In the genomic region with DNA sequence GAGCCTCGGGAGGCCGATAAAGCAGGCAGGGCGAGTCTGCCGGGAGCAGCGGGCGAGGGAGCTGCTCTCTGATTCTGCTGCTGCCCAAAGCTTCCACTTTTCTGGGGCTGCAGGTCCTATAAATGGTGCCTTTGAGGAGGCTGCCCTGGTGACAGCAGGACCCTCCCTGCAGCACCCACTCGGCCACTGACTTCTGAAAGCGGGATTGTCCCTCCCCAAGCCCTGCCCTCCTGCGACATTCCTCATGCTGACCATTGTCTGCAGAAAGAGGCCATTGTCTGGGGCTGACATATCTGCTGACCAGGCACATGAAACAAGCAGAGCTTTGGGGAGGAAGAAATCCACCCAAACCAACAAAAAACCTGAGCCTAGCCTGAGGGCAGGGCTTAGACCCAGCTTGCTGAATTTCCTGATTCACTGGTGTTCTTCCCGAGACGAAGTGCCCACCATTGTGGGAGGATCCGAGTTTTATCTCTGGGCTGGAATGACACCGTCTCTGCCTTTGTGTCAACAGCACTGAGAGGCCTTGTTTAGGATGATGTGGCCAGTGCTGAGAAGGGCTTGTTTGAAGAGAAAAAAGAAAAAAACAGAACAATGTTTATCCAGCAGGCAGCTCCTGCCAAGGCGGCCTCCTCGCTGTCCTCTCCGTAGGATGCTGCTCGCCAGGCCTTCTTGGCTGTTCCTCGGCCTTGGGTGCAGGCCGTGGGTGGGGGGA, we compare ENCODE assay signal across 1 cellular context.
TF ChIP-seq lines count a peak whose summit lies in the region.

No MANE protein-coding gene starts in this region.

TF ChIP-seq in HepG2, 621 proteins besides CTCF, POLR2A, EP300 and RAD21 (continued from another document and continues in another):
- TF ChIP-seq ZBTB2 (CRISPR knock-in tag; IDR thresholded peaks at IDR 0.05; ENCODE audit: low read depth) (no peak), PHF5A (CRISPR knock-in tag; IDR thresholded peaks at IDR 0.05; ENCODE audit: low read depth, unreplicated experiment) (peak; percentile 63), THAP11 (CRISPR knock-in tag; IDR thresholded peaks at IDR 0.05) (peak; percentile 46), MIXL1 (CRISPR knock-in tag; IDR thresholded peaks at IDR 0.05) (0 out of 2 replicates have a peak, but pooled peaks have one; percentile 15), ZKSCAN8 (CRISPR knock-in tag; IDR thresholded peaks at IDR 0.05; ENCODE audit: borderline replicate concordance) (peak; percentile 47), CHCHD3 (CRISPR knock-in tag; IDR thresholded peaks at IDR 0.05) (no peak), ZNF792 (CRISPR knock-in tag; IDR thresholded peaks at IDR 0.05) (peak; percentile 69; the same call in 1 of the 2 replicates), NRL (CRISPR knock-in tag; IDR thresholded peaks at IDR 0.05; ENCODE audit: borderline replicate concordance) (peak; percentile 68), NFKB2 (CRISPR knock-in tag; IDR thresholded peaks at IDR 0.05; ENCODE audit: borderline replicate concordance) (0 out of 2 replicates have a peak, but pooled peaks have one; percentile 54), TAF15 (IDR thresholded peaks at IDR 0.05; ENCODE audit: low read depth, low read length, poor library complexity, severe bottlenecking) (no peak), FOXK1 (CRISPR knock-in tag; IDR thresholded peaks at IDR 0.05; ENCODE audit: borderline replicate concordance, low read depth) (peak; percentile 50; the same call in 1 of the 2 replicates), YEATS2 (CRISPR knock-in tag; IDR thresholded peaks at IDR 0.05; ENCODE audit: borderline replicate concordance) (0 out of 2 replicates have a peak, but pooled peaks have one; percentile 15), ZSCAN20 (CRISPR knock-in tag; IDR thresholded peaks at IDR 0.05; ENCODE audit: borderline replicate concordance) (0 out of 2 replicates have a peak, but pooled peaks have one; percentile 33), TOPORS (CRISPR knock-in tag; IDR thresholded peaks at IDR 0.05) (peak; percentile 31; the same call in 1 of the 2 replicates), AKAP8 (CRISPR knock-in tag; IDR thresholded peaks at IDR 0.05) (peak; percentile 77), ZNF777 (CRISPR knock-in tag; IDR thresholded peaks at IDR 0.05) (peak; percentile 29; the same call in 1 of the 2 replicates), ZSCAN30 (CRISPR knock-in tag; IDR thresholded peaks at IDR 0.05) (no peak), ZNF451 (CRISPR knock-in tag; IDR thresholded peaks at IDR 0.05) (0 out of 2 replicates have a peak, but pooled peaks have one; percentile 8), SIX4 (CRISPR knock-in tag; IDR thresholded peaks at IDR 0.05) (peak; percentile 65), RNF2 (conservative IDR thresholded peaks at IDR 0.05; ENCODE audit: low read depth) (no peak), GZF1 (CRISPR knock-in tag; IDR thresholded peaks at IDR 0.05) (no peak), YEATS4 (CRISPR knock-in tag; IDR thresholded peaks at IDR 0.05; ENCODE audit: borderline replicate concordance) (peak; percentile 74), PHF20 (CRISPR knock-in tag; IDR thresholded peaks at IDR 0.05) (no peak), SP4 (CRISPR knock-in tag; IDR thresholded peaks at IDR 0.05) (no peak), ZNF317 (CRISPR knock-in tag; IDR thresholded peaks at IDR 0.05) (0 out of 2 replicates have a peak, but pooled peaks have one; percentile 2), POLR2AphosphoS5 (IDR thresholded peaks at IDR 0.05; ENCODE audit: low read depth, low read length) (0 out of 2 replicates have a peak, but pooled peaks have one; percentile 17), NR2F1 (CRISPR knock-in tag; IDR thresholded peaks at IDR 0.05) (no peak), ZMYM4 (CRISPR knock-in tag; IDR thresholded peaks at IDR 0.05) (peak; percentile 12; the same call in 1 of the 2 replicates), SMAD9 (CRISPR knock-in tag; IDR thresholded peaks at IDR 0.05) (no peak), ZNF629 (CRISPR knock-in tag; conservative IDR thresholded peaks at IDR 0.05) (0 out of 2 replicates have a peak, but pooled peaks have one; percentile 15), MTF1 (CRISPR knock-in tag; IDR thresholded peaks at IDR 0.05) (no peak), ZNF724P (CRISPR knock-in tag; IDR thresholded peaks at IDR 0.05; ENCODE audit: borderline replicate concordance) (0 out of 2 replicates have a peak, but pooled peaks have one; percentile 9), CAMTA2 (CRISPR knock-in tag; IDR thresholded peaks at IDR 0.05; ENCODE audit: borderline replicate concordance) (no peak), DPF2 (CRISPR knock-in tag; IDR thresholded peaks at IDR 0.05; ENCODE audit: borderline replicate concordance, low read depth) (peak; percentile 11; the same call in 1 of the 2 replicates), SP5 (CRISPR knock-in tag; IDR thresholded peaks at IDR 0.05; ENCODE audit: borderline replicate concordance, low read depth) (peak; percentile 83), ZNF598 (CRISPR knock-in tag; IDR thresholded peaks at IDR 0.05; ENCODE audit: borderline replicate concordance) (no peak), FOXJ3 (CRISPR knock-in tag; IDR thresholded peaks at IDR 0.05; ENCODE audit: borderline replicate concordance) (peak; percentile 87; the same call in 1 of the 2 replicates), ZNF703 (CRISPR knock-in tag; IDR thresholded peaks at IDR 0.05; ENCODE audit: borderline replicate concordance) (no peak), BORCS8-MEF2B (CRISPR knock-in tag; IDR thresholded peaks at IDR 0.05) (no peak), ZFP41 (CRISPR knock-in tag; IDR thresholded peaks at IDR 0.05; ENCODE audit: borderline replicate concordance) (peak; percentile 51; the same call in 1 of the 2 replicates)
- TF ChIP-seq, protein P1, sequence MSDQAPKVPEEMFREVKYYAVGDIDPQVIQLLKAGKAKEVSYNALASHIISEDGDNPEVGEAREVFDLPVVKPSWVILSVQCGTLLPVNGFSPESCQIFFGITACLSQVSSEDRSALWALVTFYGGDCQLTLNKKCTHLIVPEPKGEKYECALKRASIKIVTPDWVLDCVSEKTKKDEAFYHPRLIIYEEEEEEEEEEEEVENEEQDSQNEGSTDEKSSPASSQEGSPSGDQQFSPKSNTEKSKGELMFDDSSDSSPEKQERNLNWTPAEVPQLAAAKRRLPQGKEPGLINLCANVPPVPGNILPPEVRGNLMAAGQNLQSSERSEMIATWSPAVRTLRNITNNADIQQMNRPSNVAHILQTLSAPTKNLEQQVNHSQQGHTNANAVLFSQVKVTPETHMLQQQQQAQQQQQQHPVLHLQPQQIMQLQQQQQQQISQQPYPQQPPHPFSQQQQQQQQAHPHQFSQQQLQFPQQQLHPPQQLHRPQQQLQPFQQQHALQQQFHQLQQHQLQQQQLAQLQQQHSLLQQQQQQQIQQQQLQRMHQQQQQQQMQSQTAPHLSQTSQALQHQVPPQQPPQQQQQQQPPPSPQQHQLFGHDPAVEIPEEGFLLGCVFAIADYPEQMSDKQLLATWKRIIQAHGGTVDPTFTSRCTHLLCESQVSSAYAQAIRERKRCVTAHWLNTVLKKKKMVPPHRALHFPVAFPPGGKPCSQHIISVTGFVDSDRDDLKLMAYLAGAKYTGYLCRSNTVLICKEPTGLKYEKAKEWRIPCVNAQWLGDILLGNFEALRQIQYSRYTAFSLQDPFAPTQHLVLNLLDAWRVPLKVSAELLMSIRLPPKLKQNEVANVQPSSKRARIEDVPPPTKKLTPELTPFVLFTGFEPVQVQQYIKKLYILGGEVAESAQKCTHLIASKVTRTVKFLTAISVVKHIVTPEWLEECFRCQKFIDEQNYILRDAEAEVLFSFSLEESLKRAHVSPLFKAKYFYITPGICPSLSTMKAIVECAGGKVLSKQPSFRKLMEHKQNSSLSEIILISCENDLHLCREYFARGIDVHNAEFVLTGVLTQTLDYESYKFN (CRISPR knock-in tag; conservative IDR thresholded peaks at IDR 0.05) = peak; percentile 69
- TF ChIP-seq, protein P2, sequence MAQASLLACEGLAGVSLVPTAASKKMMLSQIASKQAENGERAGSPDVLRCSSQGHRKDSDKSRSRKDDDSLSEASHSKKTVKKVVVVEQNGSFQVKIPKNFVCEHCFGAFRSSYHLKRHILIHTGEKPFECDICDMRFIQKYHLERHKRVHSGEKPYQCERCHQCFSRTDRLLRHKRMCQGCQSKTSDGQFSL (CRISPR knock-in tag; IDR thresholded peaks at IDR 0.05) = no peak
- TF ChIP-seq, protein P3, sequence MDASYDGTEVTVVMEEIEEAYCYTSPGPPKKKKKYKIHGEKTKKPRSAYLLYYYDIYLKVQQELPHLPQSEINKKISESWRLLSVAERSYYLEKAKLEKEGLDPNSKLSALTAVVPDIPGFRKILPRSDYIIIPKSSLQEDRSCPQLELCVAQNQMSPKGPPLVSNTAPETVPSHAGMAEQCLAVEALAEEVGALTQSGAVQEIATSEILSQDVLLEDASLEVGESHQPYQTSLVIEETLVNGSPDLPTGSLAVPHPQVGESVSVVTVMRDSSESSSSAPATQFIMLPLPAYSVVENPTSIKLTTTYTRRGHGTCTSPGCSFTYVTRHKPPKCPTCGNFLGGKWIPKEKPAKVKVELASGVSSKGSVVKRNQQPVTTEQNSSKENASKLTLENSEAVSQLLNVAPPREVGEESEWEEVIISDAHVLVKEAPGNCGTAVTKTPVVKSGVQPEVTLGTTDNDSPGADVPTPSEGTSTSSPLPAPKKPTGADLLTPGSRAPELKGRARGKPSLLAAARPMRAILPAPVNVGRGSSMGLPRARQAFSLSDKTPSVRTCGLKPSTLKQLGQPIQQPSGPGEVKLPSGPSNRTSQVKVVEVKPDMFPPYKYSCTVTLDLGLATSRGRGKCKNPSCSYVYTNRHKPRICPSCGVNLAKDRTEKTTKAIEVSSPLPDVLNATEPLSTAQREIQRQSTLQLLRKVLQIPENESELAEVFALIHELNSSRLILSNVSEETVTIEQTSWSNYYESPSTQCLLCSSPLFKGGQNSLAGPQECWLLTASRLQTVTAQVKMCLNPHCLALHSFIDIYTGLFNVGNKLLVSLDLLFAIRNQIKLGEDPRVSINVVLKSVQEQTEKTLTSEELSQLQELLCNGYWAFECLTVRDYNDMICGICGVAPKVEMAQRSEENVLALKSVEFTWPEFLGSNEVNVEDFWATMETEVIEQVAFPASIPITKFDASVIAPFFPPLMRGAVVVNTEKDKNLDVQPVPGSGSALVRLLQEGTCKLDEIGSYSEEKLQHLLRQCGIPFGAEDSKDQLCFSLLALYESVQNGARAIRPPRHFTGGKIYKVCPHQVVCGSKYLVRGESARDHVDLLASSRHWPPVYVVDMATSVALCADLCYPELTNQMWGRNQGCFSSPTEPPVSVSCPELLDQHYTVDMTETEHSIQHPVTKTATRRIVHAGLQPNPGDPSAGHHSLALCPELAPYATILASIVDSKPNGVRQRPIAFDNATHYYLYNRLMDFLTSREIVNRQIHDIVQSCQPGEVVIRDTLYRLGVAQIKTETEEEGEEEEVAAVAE (CRISPR knock-in tag; IDR thresholded peaks at IDR 0.05; ENCODE audit: borderline replicate concordance) = no peak
- TF ChIP-seq, protein P4, sequence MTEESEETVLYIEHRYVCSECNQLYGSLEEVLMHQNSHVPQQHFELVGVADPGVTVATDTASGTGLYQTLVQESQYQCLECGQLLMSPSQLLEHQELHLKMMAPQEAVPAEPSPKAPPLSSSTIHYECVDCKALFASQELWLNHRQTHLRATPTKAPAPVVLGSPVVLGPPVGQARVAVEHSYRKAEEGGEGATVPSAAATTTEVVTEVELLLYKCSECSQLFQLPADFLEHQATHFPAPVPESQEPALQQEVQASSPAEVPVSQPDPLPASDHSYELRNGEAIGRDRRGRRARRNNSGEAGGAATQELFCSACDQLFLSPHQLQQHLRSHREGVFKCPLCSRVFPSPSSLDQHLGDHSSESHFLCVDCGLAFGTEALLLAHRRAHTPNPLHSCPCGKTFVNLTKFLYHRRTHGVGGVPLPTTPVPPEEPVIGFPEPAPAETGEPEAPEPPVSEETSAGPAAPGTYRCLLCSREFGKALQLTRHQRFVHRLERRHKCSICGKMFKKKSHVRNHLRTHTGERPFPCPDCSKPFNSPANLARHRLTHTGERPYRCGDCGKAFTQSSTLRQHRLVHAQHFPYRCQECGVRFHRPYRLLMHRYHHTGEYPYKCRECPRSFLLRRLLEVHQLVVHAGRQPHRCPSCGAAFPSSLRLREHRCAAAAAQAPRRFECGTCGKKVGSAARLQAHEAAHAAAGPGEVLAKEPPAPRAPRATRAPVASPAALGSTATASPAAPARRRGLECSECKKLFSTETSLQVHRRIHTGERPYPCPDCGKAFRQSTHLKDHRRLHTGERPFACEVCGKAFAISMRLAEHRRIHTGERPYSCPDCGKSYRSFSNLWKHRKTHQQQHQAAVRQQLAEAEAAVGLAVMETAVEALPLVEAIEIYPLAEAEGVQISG (CRISPR knock-in tag; IDR thresholded peaks at IDR 0.05) = peak; percentile 31; the same call in 1 of the 2 replicates
- TF ChIP-seq, protein P5, sequence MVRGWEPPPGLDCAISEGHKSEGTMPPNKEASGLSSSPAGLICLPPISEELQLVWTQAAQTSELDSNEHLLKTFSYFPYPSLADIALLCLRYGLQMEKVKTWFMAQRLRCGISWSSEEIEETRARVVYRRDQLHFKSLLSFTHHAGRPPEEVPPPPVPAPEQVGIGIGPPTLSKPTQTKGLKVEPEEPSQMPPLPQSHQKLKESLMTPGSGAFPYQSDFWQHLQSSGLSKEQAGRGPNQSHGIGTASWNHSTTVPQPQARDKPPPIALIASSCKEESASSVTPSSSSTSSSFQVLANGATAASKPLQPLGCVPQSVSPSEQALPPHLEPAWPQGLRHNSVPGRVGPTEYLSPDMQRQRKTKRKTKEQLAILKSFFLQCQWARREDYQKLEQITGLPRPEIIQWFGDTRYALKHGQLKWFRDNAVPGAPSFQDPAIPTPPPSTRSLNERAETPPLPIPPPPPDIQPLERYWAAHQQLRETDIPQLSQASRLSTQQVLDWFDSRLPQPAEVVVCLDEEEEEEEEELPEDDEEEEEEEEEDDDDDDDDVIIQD (CRISPR knock-in tag; IDR thresholded peaks at IDR 0.05; ENCODE audit: low read depth) = peak; percentile 63; the same call in 1 of the 2 replicates
- TF ChIP-seq, protein P6, sequence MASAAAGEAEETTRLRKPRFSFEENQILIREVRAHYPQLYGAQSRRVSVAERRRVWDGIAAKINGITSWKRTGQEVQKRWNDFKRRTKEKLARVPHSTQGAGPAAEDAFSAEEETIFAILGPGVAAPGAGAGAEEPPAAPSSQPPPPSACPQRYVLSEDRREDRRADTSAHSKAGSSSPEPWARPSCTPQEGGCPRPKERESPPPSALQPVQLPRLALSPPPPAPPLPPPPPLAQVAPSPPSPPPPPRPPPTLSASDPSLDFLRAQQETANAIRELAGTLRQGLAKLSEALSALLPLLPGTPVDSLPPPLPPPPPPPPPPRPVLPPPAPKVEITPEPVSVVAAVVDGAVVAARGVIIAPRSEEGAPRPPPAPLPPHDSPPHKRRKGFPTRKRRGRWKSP (CRISPR knock-in tag; IDR thresholded peaks at IDR 0.05) = 0 out of 2 replicates have a peak, but pooled peaks have one; percentile 16
